Comparison of ENCODE assay signal across 8 cellular contexts in the genomic region with DNA sequence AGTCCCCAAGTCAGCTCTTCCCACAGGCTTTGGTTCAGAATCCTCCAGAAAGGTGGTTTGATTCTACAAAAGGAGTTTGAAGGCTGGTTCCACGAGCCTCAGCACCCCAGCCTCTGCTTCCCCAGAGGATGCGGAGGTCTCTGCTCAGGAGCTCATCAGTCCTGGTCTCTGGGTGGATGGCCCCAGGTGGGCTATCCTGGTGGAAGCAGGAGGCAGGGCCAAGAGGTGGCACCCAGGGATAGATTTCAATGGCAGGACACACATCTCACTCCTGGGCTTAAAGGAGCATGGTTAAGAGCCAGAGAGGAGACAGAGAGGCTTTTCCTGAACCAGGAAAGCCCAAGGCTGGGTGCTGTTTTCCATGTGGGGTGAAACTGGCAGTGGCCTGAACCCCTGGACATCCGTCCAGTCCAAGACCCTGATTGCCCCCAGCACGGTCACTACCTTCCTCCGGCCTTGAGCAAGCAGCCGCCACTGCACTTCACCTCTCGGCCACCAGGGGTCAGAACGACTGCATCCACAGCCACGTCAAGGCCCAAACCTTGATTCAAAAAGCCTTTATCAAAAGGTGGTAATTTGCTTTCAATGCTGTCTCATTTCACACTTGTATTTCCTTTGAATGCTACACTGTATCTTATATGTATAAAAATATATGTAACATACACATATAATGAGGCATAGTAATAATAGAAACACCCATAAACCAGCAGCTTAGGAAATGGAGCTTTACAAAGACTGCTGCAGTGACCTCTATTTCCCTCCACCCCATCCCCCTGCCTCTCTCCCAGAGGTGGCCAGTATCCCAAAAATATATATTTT. TPM values are rescaled to one million over a fixed set of nuclear protein-coding genes. Genes with fewer than 3 reads are reported as not detected.
A peak's percentile ranks its signal among the peaks of the same experiment; 100 is the strongest.
DNase-seq lines count a peak whose midpoint lies in the region; ATAC-seq, FAIRE-seq and TF ChIP-seq lines count a peak whose summit lies in the region.

No MANE protein-coding gene starts in this region.

- H3K4me3 ChIP-seq in lower lobe of right lung: no peak overlapping the region

- H3K4me1 Mint-ChIP-seq in activated CD4-positive, alpha-beta memory T cell treated with anti-CD3 and anti-CD28 coated beads for 36 hours (ENCODE audit: low read depth): no peaks in the 10 kb centered on the region

- in situ Hi-C loops in ACHN (cut with HindIII; ENCODE audit: low pct_ligation_motif_present, low pct_unique_long_range_greater_than_20kb, low sequenced_read_pairs): no loop called here

- H3K27ac ChIP-seq in lower lobe of right lung: no peak overlapping the region

- no peaks in the 10 kb centered on the region for H3K36me3 Mint-ChIP-seq in activated CD4-positive, alpha-beta memory T cell treated with anti-CD3 and anti-CD28 coated beads for 36 hours

- POLR2A ChIA-PET in activated CD4-positive, alpha-beta memory T cell treated with anti-CD3 and anti-CD28 coated beads for 36 hours (lab: Charles Lee): interaction anchor here (1.0 to 1.1 kb wide), 2 partner anchors 103 to 159 kb away, joined by 3 read pairs; no protein-coding TSS in a partner anchor

- H3K27me3 ChIP-seq in lower lobe of right lung (ENCODE audit: low read depth): no peaks in the 10 kb centered on the region

- peak; percentile 99 for TF ChIP-seq CTCF in lower lobe of right lung (IDR thresholded peaks at IDR 0.05)

- peak; percentile 80 to 85 for ATAC-seq in lower lobe of right lung

- H3K27ac Mint-ChIP-seq in activated CD4-positive, alpha-beta memory T cell treated with anti-CD3 and anti-CD28 coated beads for 36 hours: no peak overlapping the region

- H3K36me3 ChIP-seq in lower lobe of right lung: peaks cover 7% of the 10 kb centered on the region

- no peak overlapping the region for H3K4me3 Mint-ChIP-seq in activated CD4-positive, alpha-beta memory T cell treated with anti-CD3 and anti-CD28 coated beads for 36 hours

- CTCF ChIA-PET in activated CD4-positive, alpha-beta memory T cell treated with anti-CD3 and anti-CD28 coated beads for 36 hours (lab: Charles Lee): interaction anchor here (0.6 to 7.3 kb wide), 39 partner anchors 10 to 328 kb away, joined by 3 to 219 read pairs (median 4); a partner anchor contains a TSS

- intact Hi-C loops in activated CD4-positive, alpha-beta memory T cell treated with anti-CD3 and anti-CD28 coated beads for 36 hours (cut with micrococcal nuclease): loop anchor here (1.0 to 2.0 kb wide), 4 partner anchors 21 to 209 kb away; no protein-coding TSS in a partner anchor
- intact Hi-C loops in lower lobe of right lung (cut with DNase I): loop anchor here (10.0 kb wide), 1 partner anchor 101 kb away; no protein-coding TSS in a partner anchor

- H3K27me3 Mint-ChIP-seq in activated CD4-positive, alpha-beta memory T cell treated with anti-CD3 and anti-CD28 coated beads for 36 hours: no peaks in the 10 kb centered on the region

- DNase-seq in ACHN (peak; percentile 61), GM18507 (ENCODE audit: extremely low spot score, insufficient read length, low read depth) (peak; percentile 52), NCI-H345 treated with DMSO at 0.1 percent for 48 hours (lab: John Stamatoyannopoulos, UW; ENCODE audit: unreplicated experiment) (peak; percentile 19), dermis blood vessel endothelial cell (peak; percentile 88), lower lobe of right lung (peak; percentile 84), T1000 (lab: John Stamatoyannopoulos, UW) (no peak)
- DNase-seq in activated CD4-positive, alpha-beta memory T cell treated with anti-CD3 and anti-CD28 coated beads for 36 hours: peak; percentile 90
- peak; percentile 47 for DNase-seq in stimulated activated CD8-positive, alpha-beta memory T cell treated with anti-CD3 and anti-CD28 coated beads, Interleukin-12 subunit alpha, Interleukin-12 subunit beta, amount 100 ng/mL, for 24 hours (ENCODE audit: extremely low read depth)

- H3K9me3 ChIP-seq in lower lobe of right lung: no peaks in the 10 kb centered on the region

- FAIRE-seq in GM18507 (lab: Jason Lieb, UNC): peak; percentile 85

- H3K4me1 ChIP-seq in lower lobe of right lung: peaks cover 16% of the 10 kb centered on the region

- no peaks in the 10 kb centered on the region for H3K9me3 Mint-ChIP-seq in activated CD4-positive, alpha-beta memory T cell treated with anti-CD3 and anti-CD28 coated beads for 36 hours

RNA-seq across cellular contexts. Expression of a gene that starts 19.3 kb away (rescaled TPM):
- not detected for total RNA-seq in activated CD4-positive, alpha-beta memory T cell treated with anti-CD3 and anti-CD28 coated beads for 36 hours
- 0.74 and 4.6 TPM in 2 replicates for total RNA-seq in dermis blood vessel endothelial cell
- total RNA-seq in lower lobe of right lung: 2.8 TPM

RNA-seq across cellular contexts. Expression of a gene that starts 32.6 kb away (rescaled TPM):
- under 1 TPM; 0.26 to 0.61 TPM for total RNA-seq in activated CD4-positive, alpha-beta memory T cell treated with anti-CD3 and anti-CD28 coated beads for 36 hours
- total RNA-seq in dermis blood vessel endothelial cell (1.1 and 1.7 TPM in 2 replicates), lower lobe of right lung (61.2 TPM)

RNA-seq across cellular contexts. Expression of a gene that starts 46.9 kb away (rescaled TPM):
- under 1 TPM; 0.29 to 0.67 TPM for total RNA-seq in activated CD4-positive, alpha-beta memory T cell treated with anti-CD3 and anti-CD28 coated beads for 36 hours
- under 0.01 TPM in 1 of 2 replicates, not detected in the other for total RNA-seq in dermis blood vessel endothelial cell
- 0.95 TPM for total RNA-seq in lower lobe of right lung

Comparison
In these comparisons a context has a peak if more than half of its experiments do, and no peak if none do; other contexts are left out.
1. RNA of a gene that starts 32.6 kb away (total RNA-seq): 61.2 TPM in lower lobe of right lung (single experiment); 1.1 to 1.7 TPM in dermis blood vessel endothelial cell and 0.26 to 0.61 TPM in activated CD4-positive, alpha-beta memory T cell treated with anti-CD3 and anti-CD28 coated beads for 36 hours; every median in the first group is over 10 times any median in the second.